In genomic region chr15:26097216-26097615, GRCh38 we compare ENCODE assay signal across 33 cellular contexts.
"Had no signal": no experiment of that assay in that cellular context is flagged by ENCODE, and none has a peak within 500 bp of the region (broad histone marks: within the 10 kb centered on the region; RNA-seq: fewer than 3 reads in every experiment).

No MANE protein-coding gene starts in this region.

- H3K27ac Mint-ChIP-seq: activated CD4-positive, alpha-beta T cell treated with anti-CD3 and anti-CD28 coated beads, Interleukin-2, amount 10 ng/mL, durations not matched to agents 24 days and 14 days; activated CD8-positive, alpha-beta T cell treated with anti-CD3 and anti-CD28 coated beads for 36 hours; activated naive CD4-positive, alpha-beta T cell treated with anti-CD3 and anti-CD28 coated beads, Interleukin-2, amount 50 U/mL, for 24 hours; activated naive CD8-positive, alpha-beta T cell treated with anti-CD3 and anti-CD28 coated beads, Interleukin-2, amount 10 ng/mL, durations not matched to agents 7 days and 5 days; activated T-cell treated with anti-CD3 and anti-CD28 coated beads, Interleukin-2, amount 50 U/mL, for 72 hours; activated T-helper 17 cell treated with anti-CD3 and anti-CD28 coated beads, Interleukin-2, amount 50 U/mL, for 72 hours; T-helper 1 cell treated with Interleukin-12 subunit alpha and Interleukin-12 subunit beta and Interleukin-4 antibody, amounts not matched to agents 30 μg/mL and 1 μg/mL, for 36 hours; T-helper 2 cell treated with Interferon-gamma antibody and Interleukin-4, amounts not matched to agents 5 μg/mL and 100 μg/mL, for 36 hours had no signal

- H3K27me3 ChIP-seq: ascending aorta, SJCRH30 had no signal

- H3K36me3 ChIP-seq: ascending aorta, SJCRH30 had no signal

- ATAC-seq: activated CD8-positive, alpha-beta T cell treated with anti-CD3 and anti-CD28 coated beads for 36 hours; activated T-cell treated with anti-CD3 and anti-CD28 coated beads, Interleukin-2, amount 50 U/mL, for 72 hours; activated T-helper 17 cell treated with anti-CD3 and anti-CD28 coated beads, Interleukin-2, amount 50 U/mL, for 72 hours; Panc1 had no signal

- H3K4me1 ChIP-seq: ascending aorta, SJCRH30 had no signal

- FAIRE-seq: TTC549 had no signal

- H3K9ac ChIP-seq: KMS-11, SK-N-SH had no signal

- H3K4me3 ChIP-seq: ascending aorta, SJCRH30 had no signal

- H3K27ac ChIP-seq: ascending aorta, KMS-11, SJCRH30 had no signal

- DNase-seq: activated CD4-positive, alpha-beta T cell treated with anti-CD3 and anti-CD28 coated beads, Interleukin-2, amount 10 ng/mL, durations not matched to agents 24 days and 14 days; activated CD4-positive, alpha-beta T cell treated with anti-CD3 and anti-CD28 coated beads, Interleukin-2, amount 50 U/mL, for 4 hours; activated CD8-positive, alpha-beta T cell treated with anti-CD3 and anti-CD28 coated beads for 36 hours; activated effector memory CD4-positive, alpha-beta T cell treated with anti-CD3 and anti-CD28 coated beads, Interleukin-2, amount 50 U/mL, for 16 hours; activated naive CD4-positive, alpha-beta T cell; activated naive CD8-positive, alpha-beta T cell treated with anti-CD3 and anti-CD28 coated beads, Interleukin-2, amount 10 ng/mL, durations not matched to agents 7 days and 5 days; activated T-cell treated with anti-CD3 and anti-CD28 coated beads, Interleukin-2, amount 50 U/mL, for 1 hour; activated T-cell treated with anti-CD3 and anti-CD28 coated beads, Interleukin-2, amount 50 U/mL, for 72 hours; amygdala; cerebellar nuclear complex; MM.1S; MV-4-11; NCI-H1092 treated with DMSO at 0.1 percent for 48 hours; NCI-H1417; NCI-H146; NCI-H187; NCI-H2029 treated with DMSO at 0.1 percent for 48 hours; NCI-H2107; NCI-H2171; NCI-H446; NCI-H510A treated with DMSO at 0.1 percent for 48 hours; NCI-H526 treated with DMSO at 0.1 percent for 48 hours; SHP77; SJCRH30; SK-N-SH had no signal

- H3K4me3 Mint-ChIP-seq: activated CD4-positive, alpha-beta T cell treated with anti-CD3 and anti-CD28 coated beads, Interleukin-2, amount 10 ng/mL, durations not matched to agents 24 days and 14 days; activated CD8-positive, alpha-beta T cell treated with anti-CD3 and anti-CD28 coated beads for 36 hours; activated naive CD4-positive, alpha-beta T cell treated with anti-CD3 and anti-CD28 coated beads, Interleukin-2, amount 50 U/mL, for 24 hours; activated naive CD8-positive, alpha-beta T cell treated with anti-CD3 and anti-CD28 coated beads, Interleukin-2, amount 10 ng/mL, durations not matched to agents 7 days and 5 days; activated T-cell treated with anti-CD3 and anti-CD28 coated beads, Interleukin-2, amount 50 U/mL, for 72 hours; activated T-helper 17 cell treated with anti-CD3 and anti-CD28 coated beads, Interleukin-2, amount 50 U/mL, for 72 hours; T-helper 1 cell treated with Interleukin-12 subunit alpha and Interleukin-12 subunit beta and Interleukin-4 antibody, amounts not matched to agents 30 μg/mL and 1 μg/mL, for 36 hours; T-helper 2 cell treated with Interferon-gamma antibody and Interleukin-4, amounts not matched to agents 5 μg/mL and 100 μg/mL, for 36 hours had no signal

- H3K9me3 Mint-ChIP-seq: activated CD4-positive, alpha-beta T cell treated with anti-CD3 and anti-CD28 coated beads, Interleukin-2, amount 10 ng/mL, durations not matched to agents 24 days and 14 days; activated CD8-positive, alpha-beta T cell treated with anti-CD3 and anti-CD28 coated beads for 36 hours; activated naive CD4-positive, alpha-beta T cell treated with anti-CD3 and anti-CD28 coated beads, Interleukin-2, amount 50 U/mL, for 24 hours; activated naive CD8-positive, alpha-beta T cell treated with anti-CD3 and anti-CD28 coated beads, Interleukin-2, amount 10 ng/mL, durations not matched to agents 7 days and 5 days; activated T-cell treated with anti-CD3 and anti-CD28 coated beads, Interleukin-2, amount 50 U/mL, for 72 hours; activated T-helper 17 cell treated with anti-CD3 and anti-CD28 coated beads, Interleukin-2, amount 50 U/mL, for 72 hours; T-helper 1 cell treated with Interleukin-12 subunit alpha and Interleukin-12 subunit beta and Interleukin-4 antibody, amounts not matched to agents 30 μg/mL and 1 μg/mL, for 36 hours; T-helper 2 cell treated with Interferon-gamma antibody and Interleukin-4, amounts not matched to agents 5 μg/mL and 100 μg/mL, for 36 hours had no signal

- H3K9me3 ChIP-seq: ascending aorta, SJCRH30, SK-N-SH had no signal

- H3K4me1 Mint-ChIP-seq: activated CD4-positive, alpha-beta T cell treated with anti-CD3 and anti-CD28 coated beads, Interleukin-2, amount 10 ng/mL, durations not matched to agents 24 days and 14 days; activated naive CD4-positive, alpha-beta T cell treated with anti-CD3 and anti-CD28 coated beads, Interleukin-2, amount 50 U/mL, for 24 hours; activated naive CD8-positive, alpha-beta T cell treated with anti-CD3 and anti-CD28 coated beads, Interleukin-2, amount 10 ng/mL, durations not matched to agents 7 days and 5 days; activated T-helper 17 cell treated with anti-CD3 and anti-CD28 coated beads, Interleukin-2, amount 50 U/mL, for 72 hours had no signal

- H3K36me3 Mint-ChIP-seq: activated naive CD4-positive, alpha-beta T cell treated with anti-CD3 and anti-CD28 coated beads, Interleukin-2, amount 50 U/mL, for 24 hours; activated naive CD8-positive, alpha-beta T cell treated with anti-CD3 and anti-CD28 coated beads, Interleukin-2, amount 10 ng/mL, durations not matched to agents 7 days and 5 days had no signal
